10 cellular contexts compared by ENCODE assay signal in genomic region chr6:159463440-159463839, GRCh38.
DNase-seq lines count a peak whose midpoint lies in the region; FAIRE-seq and TF ChIP-seq lines count a peak whose summit lies in the region.
"Had no signal": no experiment of that assay in that cellular context is flagged by ENCODE, and none has a peak within 500 bp of the region (broad histone marks: within the 10 kb centered on the region; RNA-seq: fewer than 3 reads in every experiment).

No MANE protein-coding gene starts in this region.

- in situ Hi-C loops in GM13977 (cut with MboI; ENCODE audit: low pct_unique_long_range_greater_than_20kb, low sequenced_read_pairs, unreplicated experiment), result no loop called here

- no peak for FAIRE-seq in RCC 7860 (lab: Jason Lieb, UNC)

- peak; percentile 29 for DNase-seq in A172 (ENCODE audit: low spot score)
- DNase-seq in GM13977 (ENCODE audit: low spot score), result no peak
- DNase-seq in RPMI8226, result peak; percentile 11
- peak in 1 of 2 donors; percentile 29 for DNase-seq in foreskin fibroblast
- no peak for DNase-seq in activated CD8-positive, alpha-beta memory T cell treated with anti-CD3 and anti-CD28 coated beads, Interleukin-2, amount 50 U/mL, for 4 hours
- no peak for DNase-seq in RCC 7860 (ENCODE audit: low spot score)
- no peak for DNase-seq in DMS114 treated with DMSO at 0.1 percent for 48 hours (lab: John Stamatoyannopoulos, UW; ENCODE audit: unreplicated experiment)
- DNase-seq in UCSD-AML1 (lab: John Stamatoyannopoulos, UW; ENCODE audit: unreplicated experiment), result no peak
- DNase-seq: NCI-H2081 treated with DMSO at 0.1 percent for 48 hours, psoas muscle had no signal

- no peak overlapping the region for H3K4me3 ChIP-seq in foreskin fibroblast (ENCODE audit: low read depth in 1 of 2, low read length in 2 of 2)
- H3K4me3 ChIP-seq: psoas muscle had no signal

- TF ChIP-seq CTCF in GM13977 (IDR thresholded peaks at IDR 0.05; ENCODE audit: extremely low read depth, insufficient read depth, missing control alignments) (peak; percentile 38), foreskin fibroblast (IDR thresholded peaks at IDR 0.05; ENCODE audit: low read depth, low read length) (peak; percentile 6)

Comparison
In these comparisons a context has a peak if more than half of its experiments do, and no peak if none do; other contexts are left out.
1. DNase-seq: peak in A172 (single experiment) and RPMI8226 (single experiment); none in GM13977 (single experiment), activated CD8-positive, alpha-beta memory T cell treated with anti-CD3 and anti-CD28 coated beads, Interleukin-2, amount 50 U/mL, for 4 hours (single experiment), RCC 7860 (single experiment), DMS114 treated with DMSO at 0.1 percent for 48 hours (single experiment) and UCSD-AML1 (single experiment).